Comparison of ENCODE assay signal across 10 cellular contexts in the genomic region with DNA sequence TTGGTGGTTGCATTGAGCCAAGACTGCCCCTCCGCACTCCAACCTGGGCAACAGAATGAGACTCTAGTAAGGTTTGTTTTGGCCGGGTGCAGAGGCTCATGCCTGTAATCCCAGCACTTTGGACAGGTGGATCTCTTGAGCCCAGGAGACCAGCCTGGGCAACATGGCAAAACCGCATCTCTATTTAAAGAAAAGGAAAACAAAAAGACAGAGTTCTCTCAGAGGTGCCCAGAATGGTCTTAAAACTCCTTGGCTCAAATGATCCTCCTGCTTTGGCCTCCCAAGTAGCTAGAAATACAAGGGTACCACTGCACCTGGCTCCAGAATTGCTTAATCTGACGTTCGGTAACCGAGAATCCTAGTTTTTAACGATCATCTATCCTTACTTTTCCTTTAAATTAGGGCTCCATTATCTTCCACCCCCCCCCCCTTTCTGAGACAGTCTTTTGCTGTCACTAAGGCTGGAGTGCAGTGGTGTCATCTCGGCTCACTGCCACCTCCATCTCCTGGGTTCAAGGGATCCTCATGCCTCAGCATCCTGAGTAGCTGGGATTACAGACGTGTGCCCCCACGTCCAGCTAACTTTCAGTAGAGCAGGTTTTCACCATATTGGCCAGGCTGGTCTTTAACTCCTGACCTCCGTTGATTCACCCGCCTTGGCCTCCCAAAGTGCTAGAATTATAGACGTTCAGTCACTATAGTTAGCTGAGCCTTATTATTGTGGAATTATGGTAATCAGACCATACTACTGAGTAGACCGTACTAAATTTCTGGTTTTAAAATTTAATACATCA. TPM values are rescaled to one million over a fixed set of nuclear protein-coding genes. Genes with fewer than 3 reads are reported as not detected.
DNase-seq lines count a peak whose midpoint lies in the region; ATAC-seq and TF ChIP-seq lines count a peak whose summit lies in the region.
"Had no signal": no experiment of that assay in that cellular context is flagged by ENCODE, and none has a peak within 500 bp of the region (broad histone marks: within the 10 kb centered on the region; RNA-seq: fewer than 3 reads in every experiment).

No MANE protein-coding gene starts in this region.

- no peaks in the 10 kb centered on the region for H3K27me3 Mint-ChIP-seq in CD8-positive, alpha-beta T cell (ENCODE audit: low read depth)
- no peaks in the 10 kb centered on the region for H3K27me3 Mint-ChIP-seq in chondrocyte (ENCODE audit: low read depth)
- peaks cover 7% of the 10 kb centered on the region for H3K27me3 Mint-ChIP-seq in nephron progenitor cell (ENCODE audit: low read depth, poor library complexity)

- peaks cover 72% of the 10 kb centered on the region for H3K79me2 ChIP-seq in Loucy (ENCODE audit: insufficient read depth, low read length)

- peaks cover 53% of the 10 kb centered on the region for H4K20me1 ChIP-seq in Loucy (ENCODE audit: insufficient read depth, low read length, poor library complexity, severe bottlenecking)

- peaks cover 47% of the 10 kb centered on the region for H3K36me3 ChIP-seq in CD8-positive, alpha-beta T cell (ENCODE audit: insufficient read depth, low read length)
- peaks cover 40% of the 10 kb centered on the region for H3K36me3 ChIP-seq in Loucy (ENCODE audit: insufficient read depth, low read length)

- peak overlapping the region; percentile 98 for H3K4me3 ChIP-seq in CD8-positive, alpha-beta T cell (ENCODE audit: low read depth, low read length)
- peak overlapping the region; percentile 93 for H3K4me3 ChIP-seq in Loucy (ENCODE audit: low read length, poor library complexity, severe bottlenecking)

- H3K9me2 ChIP-seq in Loucy (replicated peaks; ENCODE audit: low read depth, low read length) = no peaks in the 10 kb centered on the region

- peaks cover 39% of the 10 kb centered on the region for H3K4me1 ChIP-seq in CD8-positive, alpha-beta T cell (ENCODE audit: insufficient read depth, low read length)
- peaks cover 26% of the 10 kb centered on the region for H3K4me1 ChIP-seq in Loucy (ENCODE audit: insufficient read depth, low read length, poor library complexity, severe bottlenecking)

- intact Hi-C loops in CD8-positive, alpha-beta T cell (cut with DNase I, micrococcal nuclease) = loop anchor here (5.0 kb wide), 3 partner anchors 89 to 444 kb away; a partner anchor contains a TSS

- no peak overlapping the region for H2AFZ ChIP-seq in Loucy (ENCODE audit: low read length)

- peaks cover 47% of the 10 kb centered on the region for H3K4me1 Mint-ChIP-seq in CD8-positive, alpha-beta T cell (ENCODE audit: low read depth)
- H3K4me1 Mint-ChIP-seq in chondrocyte (ENCODE audit: low read depth) (peaks cover 43% of the 10 kb centered on the region), nephron progenitor cell (peaks cover 50% of the 10 kb centered on the region)

- DNase-seq in CD8-positive, alpha-beta T cell = no peak
- DNase-seq in chondrocyte (ENCODE audit: low spot score) (no peak), nephron progenitor cell (no peak), omental fat pad (ENCODE audit: low spot score) (no peak), cerebellum (ENCODE audit: low spot score) (no peak), NCI-H2107 (lab: John Stamatoyannopoulos, UW) (no peak), NCI-H1048 (lab: John Stamatoyannopoulos, UW) (no peak)
- DNase-seq: activated CD4-positive, alpha-beta T cell treated with anti-CD3 and anti-CD28 coated beads, Interleukin-2, amount 50 U/mL, for 48 hours; NCI-H2081 treated with DMSO at 0.1 percent for 48 hours had no signal

- H3K27ac ChIP-seq in CD8-positive, alpha-beta T cell (ENCODE audit: low read depth, low read length) = no peak overlapping the region

- 0 out of 2 replicates have a peak, but pooled peaks cover 3% of the 10 kb centered on the region for H3F3A ChIP-seq in Loucy (ENCODE audit: low read depth)

- H3K4me3 Mint-ChIP-seq in CD8-positive, alpha-beta T cell = peak overlapping the region; percentile 22
- H3K4me3 Mint-ChIP-seq in chondrocyte (ENCODE audit: unreplicated experiment) (peak overlapping the region; percentile 95), nephron progenitor cell (peak overlapping the region; percentile 100)

- CTCF ChIA-PET in CD8-positive, alpha-beta T cell (lab: Charles Lee) = interaction anchor here (1.0 to 1.5 kb wide), 4 partner anchors 15 to 307 kb away, joined by 3 to 4 read pairs (median 4); a partner anchor contains a TSS

- H3K4me2 ChIP-seq in Loucy (ENCODE audit: low read depth, low read length, poor library complexity, severe bottlenecking) = peak overlapping the region; percentile 92

- H3K36me3 Mint-ChIP-seq in CD8-positive, alpha-beta T cell = peaks cover 77% of the 10 kb centered on the region
- H3K36me3 Mint-ChIP-seq in chondrocyte (ENCODE audit: low read depth) (peaks cover 21% of the 10 kb centered on the region), nephron progenitor cell (ENCODE audit: low read depth) (peaks cover 53% of the 10 kb centered on the region)

- no peak for ATAC-seq in CD8-positive, alpha-beta T cell
- ATAC-seq in omental fat pad (ENCODE audit: low FRiP score) = no peak

- H3K9me3 ChIP-seq in CD8-positive, alpha-beta T cell (ENCODE audit: low read length) = no peaks in the 10 kb centered on the region
- H3K9me3 ChIP-seq in Loucy (ENCODE audit: insufficient read depth, low read depth, low read length) = no peaks in the 10 kb centered on the region

- H3K9me3 Mint-ChIP-seq in CD8-positive, alpha-beta T cell = no peaks in the 10 kb centered on the region
- H3K9me3 Mint-ChIP-seq in chondrocyte (ENCODE audit: low read depth) = no peaks in the 10 kb centered on the region
- no peaks in the 10 kb centered on the region for H3K9me3 Mint-ChIP-seq in nephron progenitor cell

- POLR2A ChIA-PET in CD8-positive, alpha-beta T cell (lab: Charles Lee) = interaction anchor here (0.5 to 2.7 kb wide), 2 partner anchors 18 to 52 kb away, joined by 3 to 8 read pairs; a partner anchor contains a TSS

- peak overlapping the region; percentile 96 for H3K9ac ChIP-seq in Loucy (ENCODE audit: low read depth, low read length, poor library complexity, severe bottlenecking)

- no peaks in the 10 kb centered on the region for H3K27me3 ChIP-seq in CD8-positive, alpha-beta T cell (ENCODE audit: insufficient read depth, low read length)
- no peaks in the 10 kb centered on the region for H3K27me3 ChIP-seq in Loucy (ENCODE audit: insufficient read depth, low read length, poor library complexity, severe bottlenecking)

- peak overlapping the region; percentile 67 for H3K27ac Mint-ChIP-seq in CD8-positive, alpha-beta T cell
- H3K27ac Mint-ChIP-seq in chondrocyte (ENCODE audit: unreplicated experiment) (peak overlapping the region; percentile 54), nephron progenitor cell (peak overlapping the region; percentile 75)

- no peak for TF ChIP-seq CTCF in CD8-positive, alpha-beta T cell (IDR thresholded peaks at IDR 0.05)
- TF ChIP-seq CTCF in Loucy (conservative IDR thresholded peaks at IDR 0.05; ENCODE audit: low read length) (no peak), chondrocyte (IDR thresholded peaks at IDR 0.05) (no peak), nephron progenitor cell (IDR thresholded peaks at IDR 0.05) (no peak), omental fat pad (IDR thresholded peaks at IDR 0.05) (no peak)

RNA-seq across cellular contexts. Expression of a gene that starts 1.7 kb away (rescaled TPM):
- total RNA-seq in CD8-positive, alpha-beta T cell = 1,000 to 10,000 TPM; 2,737 to 2,869 TPM
- 600 to 777 TPM (median 609 TPM) in 3 replicates for total RNA-seq in chondrocyte
- 1,000 to 10,000 TPM; 1,426 to 2,619 (median 2,025) TPM for total RNA-seq in omental fat pad
- total RNA-seq in cerebellum = 284 TPM

RNA-seq across cellular contexts. Expression of a gene that starts 2.2 kb away (rescaled TPM):
- 10 to 100 TPM; 65.6 to 73.3 TPM for total RNA-seq in CD8-positive, alpha-beta T cell
- total RNA-seq in chondrocyte (73.0 to 78.8 TPM (median 75.0 TPM) in 3 replicates), omental fat pad (10 to 100 TPM; 43.2 to 61.7 (median 51.4) TPM), cerebellum (32.8 TPM)

RNA-seq across cellular contexts. Expression of a gene that starts 14.3 kb away (rescaled TPM):
- 1 to 10 TPM; 4.0 to 4.6 TPM for total RNA-seq in CD8-positive, alpha-beta T cell
- 13.6 to 15.6 TPM (median 13.9 TPM) in 3 replicates for total RNA-seq in chondrocyte
- 10 to 100 TPM; 11.6 to 18.4 (median 14.0) TPM for total RNA-seq in omental fat pad
- 10.0 TPM for total RNA-seq in cerebellum

RNA-seq across cellular contexts. Expression of a gene that starts 18.5 kb away (rescaled TPM):
- total RNA-seq in CD8-positive, alpha-beta T cell = 100 to 1,000 TPM; 103 to 116 TPM
- total RNA-seq in chondrocyte (16.6 to 30.0 TPM (median 16.7 TPM) in 3 replicates), omental fat pad (10 to 100 TPM; 36.9 to 66.9 (median 50.9) TPM), cerebellum (44.6 TPM)

RNA-seq across cellular contexts. Expression of a gene that starts 40.6 kb away (rescaled TPM):
- 100 to 1,000 TPM; 106 to 109 TPM for total RNA-seq in CD8-positive, alpha-beta T cell
- total RNA-seq in chondrocyte (213 to 227 TPM (median 214 TPM) in 3 replicates), omental fat pad (10 to 100 TPM; 43.5 to 94.4 (median 63.7) TPM), cerebellum (39.9 TPM)

Comparison
In these comparisons a context has a peak if more than half of its experiments do, and no peak if none do; other contexts are left out.
1. H3K4me3 Mint-ChIP-seq: peak in every context shown above with its lines; median percentile 100 in nephron progenitor cell; 95 in chondrocyte; 22 in CD8-positive, alpha-beta T cell.